In the genomic region with DNA sequence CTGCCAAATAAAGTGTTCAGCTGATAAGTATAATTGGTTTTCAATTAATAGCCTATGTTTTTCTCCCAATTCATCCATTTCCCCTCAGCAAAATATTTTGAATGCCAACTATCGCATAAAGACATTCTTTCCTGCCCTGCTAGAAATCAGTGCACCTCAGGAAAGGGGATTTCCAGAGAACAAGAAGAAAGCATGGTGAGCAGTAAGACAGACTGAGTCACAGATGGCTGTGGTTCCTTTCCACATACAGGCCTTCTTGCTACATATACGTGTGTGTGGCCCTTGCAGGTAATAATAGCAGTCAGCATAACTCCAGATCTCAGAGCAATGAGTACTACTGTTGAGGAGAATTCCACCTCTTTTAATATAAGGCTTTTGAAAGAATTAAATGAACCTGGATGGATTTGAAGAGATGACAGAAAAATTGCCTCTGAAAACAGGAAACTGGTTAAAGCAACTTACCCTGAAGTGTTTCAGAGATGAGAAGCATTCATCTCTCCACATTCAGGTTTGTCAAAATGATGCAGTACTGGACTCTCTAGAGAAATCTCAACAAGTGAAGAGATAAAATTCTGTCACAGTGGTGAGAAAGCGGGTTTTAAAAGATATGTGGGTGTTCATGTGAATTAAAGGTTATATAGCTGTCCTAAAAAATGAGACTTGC, we compare ENCODE assay signal across 11 cellular contexts. TPM values are rescaled to one million over a fixed set of nuclear protein-coding genes. Genes with fewer than 3 reads are reported as not detected.
DNase-seq lines count a peak whose midpoint lies in the region; ATAC-seq and TF ChIP-seq lines count a peak whose summit lies in the region.
"Had no signal": no experiment of that assay in that cellular context is flagged by ENCODE, and none has a peak within 500 bp of the region (broad histone marks: within the 10 kb centered on the region; RNA-seq: fewer than 3 reads in every experiment).

No MANE protein-coding gene starts in this region.

- TF ChIP-seq CTCF in WTC11 (IDR thresholded peaks at IDR 0.05) (no peak), fibroblast of pulmonary artery (IDR thresholded peaks at IDR 0.05; ENCODE audit: low read length, missing control alignments) (no peak), tibial nerve (IDR thresholded peaks at IDR 0.05) (no peak), GM13977 (IDR thresholded peaks at IDR 0.05; ENCODE audit: extremely low read depth, insufficient read depth, missing control alignments) (no peak)

- H3K9me3 Mint-ChIP-seq in activated naive CD8-positive, alpha-beta T cell treated with anti-CD3 and anti-CD28 coated beads, Interleukin-2, amount 50 U/mL, for 24 hours: no peaks in the 10 kb centered on the region
- H3K9me3 Mint-ChIP-seq in activated naive CD8-positive, alpha-beta T cell treated with anti-CD3 and anti-CD28 coated beads for 36 hours: no peaks in the 10 kb centered on the region
- 0 out of 2 replicates have a peak, but pooled peaks cover 4% of the 10 kb centered on the region for H3K9me3 Mint-ChIP-seq in WTC11
- no peaks in the 10 kb centered on the region for H3K9me3 Mint-ChIP-seq in activated CD4-positive, alpha-beta memory T cell treated with anti-CD3 and anti-CD28 coated beads, Interleukin-2, amount 10 ng/mL, durations not matched to agents 7 days and 5 days

- no peaks in the 10 kb centered on the region for H3K9me3 ChIP-seq in tibial nerve

- H3K4me3 Mint-ChIP-seq in activated naive CD8-positive, alpha-beta T cell treated with anti-CD3 and anti-CD28 coated beads, Interleukin-2, amount 50 U/mL, for 24 hours: no peak overlapping the region
- no peak overlapping the region for H3K4me3 Mint-ChIP-seq in activated naive CD8-positive, alpha-beta T cell treated with anti-CD3 and anti-CD28 coated beads for 36 hours
- H3K4me3 Mint-ChIP-seq in WTC11: no peak overlapping the region
- no peak overlapping the region for H3K4me3 Mint-ChIP-seq in activated CD4-positive, alpha-beta memory T cell treated with anti-CD3 and anti-CD28 coated beads, Interleukin-2, amount 10 ng/mL, durations not matched to agents 7 days and 5 days

- peak overlapping the region; percentile 48 to 89 (median 72) for H3K27ac ChIP-seq in tibial nerve

- no peaks in the 10 kb centered on the region for H3K27me3 ChIP-seq in tibial nerve

- WGBS in tibial nerve, 2 donors: 26 to 28% methylated on average over 3 of the region's 3 CpGs

- H3K4me1 ChIP-seq in tibial nerve: peaks cover 0 to 76% (median 22%) of the 10 kb centered on the region in 4 donors

- CTCF ChIA-PET in WTC11 (lab: Charles Lee): interaction anchor here (1.6 kb wide), 1 partner anchor 12 kb away, joined by 6 read pairs; no protein-coding TSS in a partner anchor
- CTCF ChIA-PET in activated CD4-positive, alpha-beta memory T cell treated with anti-CD3 and anti-CD28 coated beads, Interleukin-2, amount 10 ng/mL, durations not matched to agents 7 days and 5 days (lab: Charles Lee): no interaction called here

- H3K36me3 Mint-ChIP-seq in activated naive CD8-positive, alpha-beta T cell treated with anti-CD3 and anti-CD28 coated beads, Interleukin-2, amount 50 U/mL, for 24 hours (ENCODE audit: low read depth): no peaks in the 10 kb centered on the region
- H3K36me3 Mint-ChIP-seq in activated naive CD8-positive, alpha-beta T cell treated with anti-CD3 and anti-CD28 coated beads for 36 hours: no peaks in the 10 kb centered on the region
- no peaks in the 10 kb centered on the region for H3K36me3 Mint-ChIP-seq in WTC11
- H3K36me3 Mint-ChIP-seq in activated CD4-positive, alpha-beta memory T cell treated with anti-CD3 and anti-CD28 coated beads, Interleukin-2, amount 10 ng/mL, durations not matched to agents 7 days and 5 days (ENCODE audit: low read depth): no peaks in the 10 kb centered on the region

- no peak for DNase-seq in activated naive CD8-positive, alpha-beta T cell treated with anti-CD3 and anti-CD28 coated beads, Interleukin-2, amount 50 U/mL, for 24 hours
- no peak for DNase-seq in activated naive CD8-positive, alpha-beta T cell treated with anti-CD3 and anti-CD28 coated beads for 36 hours
- no peak for DNase-seq in WTC11 (ENCODE audit: low spot score)
- peak; percentile 78 for DNase-seq in fibroblast of pulmonary artery (ENCODE audit: low read depth)
- DNase-seq in tibial nerve (ENCODE audit: low spot score in 2 of 2): no peak
- DNase-seq in activated CD4-positive, alpha-beta memory T cell treated with anti-CD3 and anti-CD28 coated beads, Interleukin-2, amount 10 ng/mL, durations not matched to agents 7 days and 5 days: no peak
- no peak for DNase-seq in GM13977 (ENCODE audit: low spot score)
- DNase-seq in NCI-H69 (lab: John Stamatoyannopoulos, UW): no peak
- DNase-seq: activated CD8-positive, alpha-beta memory T cell treated with anti-CD3 and anti-CD28 coated beads for 24 hours; kidney; NCI-H1417 had no signal

- POLR2A ChIA-PET in WTC11 (lab: Charles Lee): no interaction called here
- POLR2A ChIA-PET in activated CD4-positive, alpha-beta memory T cell treated with anti-CD3 and anti-CD28 coated beads, Interleukin-2, amount 10 ng/mL, durations not matched to agents 7 days and 5 days (lab: Charles Lee): no interaction called here

- in situ Hi-C loops in GM13977 (cut with MboI; ENCODE audit: low pct_unique_long_range_greater_than_20kb, low sequenced_read_pairs, unreplicated experiment): loop anchor here (25.0 kb wide), 1 partner anchor 172 kb away; no protein-coding TSS in a partner anchor

- peak; percentile 28 for ATAC-seq in activated naive CD8-positive, alpha-beta T cell treated with anti-CD3 and anti-CD28 coated beads, Interleukin-2, amount 50 U/mL, for 24 hours
- ATAC-seq in WTC11: no peak

- no peaks in the 10 kb centered on the region for H3K4me1 Mint-ChIP-seq in activated naive CD8-positive, alpha-beta T cell treated with anti-CD3 and anti-CD28 coated beads, Interleukin-2, amount 50 U/mL, for 24 hours
- H3K4me1 Mint-ChIP-seq in activated naive CD8-positive, alpha-beta T cell treated with anti-CD3 and anti-CD28 coated beads for 36 hours: no peaks in the 10 kb centered on the region
- H3K4me1 Mint-ChIP-seq in WTC11: peaks cover 12% of the 10 kb centered on the region
- H3K4me1 Mint-ChIP-seq in activated CD4-positive, alpha-beta memory T cell treated with anti-CD3 and anti-CD28 coated beads, Interleukin-2, amount 10 ng/mL, durations not matched to agents 7 days and 5 days: no peaks in the 10 kb centered on the region

- H3K4me3 ChIP-seq in fibroblast of pulmonary artery (replicated peaks; ENCODE audit: low read depth, low read length) (no peak overlapping the region), tibial nerve (no peak overlapping the region)

- H3K36me3 ChIP-seq in tibial nerve: peaks cover 0 to 14% (median 0%) of the 10 kb centered on the region in 3 donors

- H3K27ac Mint-ChIP-seq in activated naive CD8-positive, alpha-beta T cell treated with anti-CD3 and anti-CD28 coated beads, Interleukin-2, amount 50 U/mL, for 24 hours: no peak overlapping the region
- H3K27ac Mint-ChIP-seq in activated naive CD8-positive, alpha-beta T cell treated with anti-CD3 and anti-CD28 coated beads for 36 hours: no peak overlapping the region
- H3K27ac Mint-ChIP-seq in WTC11: peak overlapping the region; percentile 69; the same call in 1 of the 2 replicates
- no peak overlapping the region for H3K27ac Mint-ChIP-seq in activated CD4-positive, alpha-beta memory T cell treated with anti-CD3 and anti-CD28 coated beads, Interleukin-2, amount 10 ng/mL, durations not matched to agents 7 days and 5 days

- H3K27me3 Mint-ChIP-seq in activated naive CD8-positive, alpha-beta T cell treated with anti-CD3 and anti-CD28 coated beads, Interleukin-2, amount 50 U/mL, for 24 hours: peaks cover 3% of the 10 kb centered on the region
- no peaks in the 10 kb centered on the region for H3K27me3 Mint-ChIP-seq in activated naive CD8-positive, alpha-beta T cell treated with anti-CD3 and anti-CD28 coated beads for 36 hours
- no peaks in the 10 kb centered on the region for H3K27me3 Mint-ChIP-seq in WTC11 (ENCODE audit: low read depth)
- no peaks in the 10 kb centered on the region for H3K27me3 Mint-ChIP-seq in activated CD4-positive, alpha-beta memory T cell treated with anti-CD3 and anti-CD28 coated beads, Interleukin-2, amount 10 ng/mL, durations not matched to agents 7 days and 5 days

- no peak for TF ChIP-seq POLR2A in tibial nerve (IDR thresholded peaks at IDR 0.05)

- TF ChIP-seq EP300 in tibial nerve (IDR thresholded peaks at IDR 0.05): no peak

TF ChIP-seq in WTC11, 78 proteins besides CTCF, POLR2A, EP300 and RAD21:
- no peak for TF ChIP-seq JUN (CRISPR knock-in tag; IDR thresholded peaks at IDR 0.05)
- TF ChIP-seq KAT7 (CRISPR knock-in tag; IDR thresholded peaks at IDR 0.05; ENCODE audit: borderline replicate concordance): no peak
- no peak for TF ChIP-seq ATF1 (CRISPR knock-in tag; IDR thresholded peaks at IDR 0.05)
- TF ChIP-seq, protein P1, sequence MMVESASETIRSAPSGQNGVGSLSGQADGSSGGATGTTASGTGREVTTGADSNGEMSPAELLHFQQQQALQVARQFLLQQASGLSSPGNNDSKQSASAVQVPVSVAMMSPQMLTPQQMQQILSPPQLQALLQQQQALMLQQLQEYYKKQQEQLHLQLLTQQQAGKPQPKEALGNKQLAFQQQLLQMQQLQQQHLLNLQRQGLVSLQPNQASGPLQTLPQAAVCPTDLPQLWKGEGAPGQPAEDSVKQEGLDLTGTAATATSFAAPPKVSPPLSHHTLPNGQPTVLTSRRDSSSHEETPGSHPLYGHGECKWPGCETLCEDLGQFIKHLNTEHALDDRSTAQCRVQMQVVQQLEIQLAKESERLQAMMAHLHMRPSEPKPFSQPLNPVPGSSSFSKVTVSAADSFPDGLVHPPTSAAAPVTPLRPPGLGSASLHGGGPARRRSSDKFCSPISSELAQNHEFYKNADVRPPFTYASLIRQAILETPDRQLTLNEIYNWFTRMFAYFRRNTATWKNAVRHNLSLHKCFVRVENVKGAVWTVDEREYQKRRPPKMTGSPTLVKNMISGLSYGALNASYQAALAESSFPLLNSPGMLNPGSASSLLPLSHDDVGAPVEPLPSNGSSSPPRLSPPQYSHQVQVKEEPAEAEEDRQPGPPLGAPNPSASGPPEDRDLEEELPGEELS (CRISPR knock-in tag; IDR thresholded peaks at IDR 0.05): no peak

RNA-seq across cellular contexts. Expression of gene GASK1B, which starts 13.6 kb away (rescaled TPM):
- not detected for total RNA-seq in activated naive CD8-positive, alpha-beta T cell treated with anti-CD3 and anti-CD28 coated beads for 36 hours
- total RNA-seq in WTC11 (2021): 0.23 to 0.32 TPM (median 0.24 TPM) in 3 replicates
- total RNA-seq in tibial nerve: 10 to 100 TPM; 44.1 to 72.0 (median 61.0) TPM
- total RNA-seq in activated CD4-positive, alpha-beta memory T cell treated with anti-CD3 and anti-CD28 coated beads, Interleukin-2, amount 10 ng/mL, durations not matched to agents 7 days and 5 days: not detected

RNA-seq across cellular contexts. Expression of gene TMEM144, which starts 51.1 kb away (rescaled TPM):
- total RNA-seq in activated naive CD8-positive, alpha-beta T cell treated with anti-CD3 and anti-CD28 coated beads for 36 hours: under 1 TPM; 0.16 to 0.25 TPM
- total RNA-seq in WTC11 (2021): 3.8 to 5.3 TPM (median 4.1 TPM) in 3 replicates
- 10 to 100 TPM in 1 of 4 donors, 1 to 10 TPM in 3; 4.9 to 23.8 (median 9.0) TPM for total RNA-seq in tibial nerve
- not detected for total RNA-seq in activated CD4-positive, alpha-beta memory T cell treated with anti-CD3 and anti-CD28 coated beads, Interleukin-2, amount 10 ng/mL, durations not matched to agents 7 days and 5 days

Comparison
In these comparisons a context has a peak if more than half of its experiments do, and no peak if none do; other contexts are left out.
1. RNA of gene GASK1B, which starts 13.6 kb away (total RNA-seq): 44.1 to 72.0 TPM in tibial nerve; 0.23 to 0.32 TPM in WTC11, not detected in activated CD4-positive, alpha-beta memory T cell treated with anti-CD3 and anti-CD28 coated beads, Interleukin-2, amount 10 ng/mL, durations not matched to agents 7 days and 5 days and not detected in activated naive CD8-positive, alpha-beta T cell treated with anti-CD3 and anti-CD28 coated beads for 36 hours; every median in the first group is over 10 times any median in the second.